8 cellular contexts compared by ENCODE assay signal in genomic region chr12:93376436-93377251, GRCh38. TPM values are rescaled to one million over a fixed set of nuclear protein-coding genes. Genes with fewer than 3 reads are reported as not detected.
DNase-seq lines count a peak whose midpoint lies in the region; ATAC-seq and TF ChIP-seq lines count a peak whose summit lies in the region.

No MANE protein-coding gene starts in this region.

- H3K9me3 ChIP-seq in suprapubic skin, result no peaks in the 10 kb centered on the region

- CTCF ChIA-PET in Calu3 (lab: Charles Lee), result interaction anchor here (0.7 to 1.5 kb wide), 4 partner anchors 20 to 549 kb away, joined by 3 to 7 read pairs (median 4); no protein-coding TSS in a partner anchor

- no peaks in the 10 kb centered on the region for H3K36me3 ChIP-seq in suprapubic skin

- peaks cover 44% of the 10 kb centered on the region for H3K36me3 Mint-ChIP-seq in Calu3 (ENCODE audit: insufficient read depth, unreplicated experiment)

- H3K27me3 Mint-ChIP-seq in Calu3 (ENCODE audit: unreplicated experiment), result no peaks in the 10 kb centered on the region

- no peak for TF ChIP-seq EP300 in suprapubic skin (IDR thresholded peaks at IDR 0.05)

- no peak for DNase-seq in Calu3
- peak; percentile 51 for DNase-seq in NB4 (ENCODE audit: low read depth)
- DNase-seq in cerebellar cortex (ENCODE audit: low spot score), result peak; percentile 60
- DNase-seq in left kidney (ENCODE audit: low read depth, low spot score), result peak; percentile 52
- no peak for DNase-seq in suprapubic skin (ENCODE audit: low spot score in 2 of 2)
- no peak for DNase-seq in stimulated activated CD4-positive, alpha-beta T cell treated with anti-CD3 and anti-CD28 coated beads, Interleukin-4, amount 100 ng/mL, for 1 hour

- ATAC-seq in HG03139 (IDR thresholded peaks at IDR 0.05; ENCODE audit: unreplicated experiment) (no peak), GM19467 (IDR thresholded peaks at IDR 0.05; ENCODE audit: unreplicated experiment) (no peak)

- TF ChIP-seq CTCF in Calu3 (IDR thresholded peaks at IDR 0.05; ENCODE audit: unreplicated experiment) (no peak), NB4 (IDR thresholded peaks at IDR 0.05; ENCODE audit: low read depth, low read length) (no peak), suprapubic skin (IDR thresholded peaks at IDR 0.05) (no peak)

- H3K27ac Mint-ChIP-seq in Calu3 (ENCODE audit: unreplicated experiment), result peak overlapping the region; percentile 91

- H3K27me3 ChIP-seq in suprapubic skin, result no peaks in the 10 kb centered on the region

- intact Hi-C loops in Calu3 (cut with micrococcal nuclease; ENCODE audit: unreplicated experiment), result loop anchor here (1.0 kb wide), 1 partner anchor 59 kb away; no protein-coding TSS in a partner anchor

- H3K4me3 Mint-ChIP-seq in Calu3 (ENCODE audit: low read depth, unreplicated experiment), result peak overlapping the region; percentile 99

- 66% methylated on average over 10 of the region's 10 CpGs for WGBS in suprapubic skin

- H3K4me1 ChIP-seq in suprapubic skin, result peaks cover 32% of the 10 kb centered on the region

- no peak overlapping the region for H3K4me3 ChIP-seq in NB4 (ENCODE audit: low read depth, low read length)
- H3K4me3 ChIP-seq in suprapubic skin, result peak overlapping the region; percentile 88

- no peak for TF ChIP-seq POLR2A in NB4 (IDR thresholded peaks at IDR 0.05; ENCODE audit: extremely low read depth, insufficient read length)
- TF ChIP-seq POLR2A in suprapubic skin (IDR thresholded peaks at IDR 0.05), result no peak

- peaks cover 53% of the 10 kb centered on the region for H3K4me1 Mint-ChIP-seq in Calu3 (ENCODE audit: low read depth, unreplicated experiment)

- peak overlapping the region; percentile 95 for H3K27ac ChIP-seq in suprapubic skin

- H3K9me3 Mint-ChIP-seq in Calu3 (ENCODE audit: low read depth, unreplicated experiment), result no peaks in the 10 kb centered on the region

- no TSS peak for BruUV-seq in Calu3 (replicated peaks; lab: Mats Ljungman, UMichigan)

RNA-seq across cellular contexts. Expression of gene NUDT4, which starts 1.1 kb away (rescaled TPM):
- total RNA-seq in Calu3 (2022) (47.3 and 58.0 TPM in 2 replicates), suprapubic skin (10 to 100 TPM; 27.1 to 46.7 (median 34.5) TPM)

Comparison
In these comparisons a context has a peak if more than half of its experiments do, and no peak if none do; other contexts are left out.
1. DNase-seq: peak in NB4 (single experiment), cerebellar cortex (single experiment) and left kidney (single experiment); none in Calu3 (single experiment), suprapubic skin (0 of 2) and stimulated activated CD4-positive, alpha-beta T cell treated with anti-CD3 and anti-CD28 coated beads, Interleukin-4, amount 100 ng/mL, for 1 hour (single experiment).